In the genomic region with DNA sequence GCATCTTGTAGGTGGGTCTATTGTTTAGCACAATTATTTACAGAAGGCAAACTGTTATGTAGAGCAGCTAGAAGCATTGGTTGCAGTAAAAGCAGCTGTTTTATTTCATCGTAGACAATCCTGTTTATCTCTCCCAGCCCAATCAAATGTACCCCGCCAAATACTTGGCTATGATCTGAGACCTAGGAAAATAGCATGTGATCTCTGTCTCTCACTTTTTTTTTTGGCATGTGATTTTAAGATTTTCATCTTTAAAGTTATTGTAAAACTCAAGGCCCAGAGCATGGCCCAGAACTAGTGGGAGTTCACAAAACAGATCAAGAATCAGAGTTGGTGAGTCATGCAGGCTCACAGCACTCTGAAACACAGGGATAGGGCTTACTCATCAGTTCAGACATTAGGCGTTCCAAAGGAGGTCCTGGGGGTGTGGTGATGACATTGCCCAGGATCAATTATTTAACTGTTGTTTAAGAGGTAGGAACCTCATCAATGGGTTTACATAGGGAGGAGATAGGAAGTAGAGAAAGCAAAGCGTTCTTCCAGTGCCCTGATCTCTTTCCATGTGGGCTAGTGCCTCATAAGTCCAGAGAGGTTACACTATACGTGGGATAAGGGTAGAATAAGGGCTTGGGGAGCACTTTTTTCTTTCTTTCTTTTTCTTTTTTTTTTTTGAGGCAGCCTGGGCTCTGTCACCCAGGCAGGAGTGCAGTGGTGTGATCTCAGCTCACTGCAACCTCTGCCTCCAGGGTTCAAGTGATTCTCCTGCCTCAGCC, we compare ENCODE assay signal across 9 cellular contexts. TPM values are rescaled to one million over a fixed set of nuclear protein-coding genes. Genes with fewer than 3 reads are reported as not detected.
DNase-seq lines count a peak whose midpoint lies in the region; ATAC-seq, FAIRE-seq and TF ChIP-seq lines count a peak whose summit lies in the region.
"Had no signal": no experiment of that assay in that cellular context is flagged by ENCODE, and none has a peak within 500 bp of the region (broad histone marks: within the 10 kb centered on the region; RNA-seq: fewer than 3 reads in every experiment).

No MANE protein-coding gene starts in this region.

- TF ChIP-seq EP300 in HepG2 (IDR thresholded peaks at IDR 0.05; ENCODE audit: low read depth in 2 of 2, low read length in 2 of 2) (no peak), HepG2 (CRISPR knock-in tag; IDR thresholded peaks at IDR 0.05; ENCODE audit: borderline replicate concordance) (no peak)

- intact Hi-C loops in MCF 10A (cut with micrococcal nuclease) (loop anchor here (5.0 kb wide), 1 partner anchor 34 kb away; no protein-coding TSS in a partner anchor), HepG2 (cut with micrococcal nuclease; ENCODE audit: unreplicated experiment) (loop anchor here (10.0 kb wide), 1 partner anchor 86 kb away; no protein-coding TSS in a partner anchor), vagina (cut with DNase I) (no loop called here)

- in situ Hi-C loops in HepG2 (cut with HindIII; ENCODE audit: extremely low pct_ligation_motif_present, low pct_unique_long_range_greater_than_20kb) = loop anchor here (5.0 kb wide), 1 partner anchor 229 kb away; no protein-coding TSS in a partner anchor

- CTCF ChIA-PET in MCF 10A (lab: Yijun Ruan, JAX) (interaction anchor here (0.5 to 3.1 kb wide), 45 partner anchors 9 to 546 kb away, joined by 3 to 94 read pairs (median 4); partner anchors contain the start of gene SFT2D2), HepG2 (lab: Yijun Ruan, JAX; ENCODE audit: low intra/inter-chr PET ratio, low total read pairs) (interaction anchor here (1.3 kb wide), 1 partner anchor 228 kb away, joined by 3 read pairs; no protein-coding TSS in a partner anchor)

- TF ChIP-seq RAD21 in HepG2 (CRISPR knock-in tag; IDR thresholded peaks at IDR 0.05) = no peak

- H3K9me3 ChIP-seq in HepG2 (ENCODE audit: low read length) (no peaks in the 10 kb centered on the region), vagina (no peaks in the 10 kb centered on the region)

- H3K36me3 ChIP-seq in HepG2 (replicated peaks in 1 of 2; ENCODE audit: control insufficient read depth in 1 of 2, insufficient read depth in 2 of 2, low read length in 2 of 2) = no peaks in the 10 kb centered on the region
- H3K36me3 ChIP-seq in vagina = no peaks in the 10 kb centered on the region

- FAIRE-seq in HepG2 (lab: Jason Lieb, UNC) = no peak

- H4K20me1 ChIP-seq in HepG2 (ENCODE audit: insufficient read depth, low read length) = no peaks in the 10 kb centered on the region

- peaks cover 6% of the 10 kb centered on the region for H3K36me3 Mint-ChIP-seq in MCF 10A (ENCODE audit: insufficient read depth, unreplicated experiment)

- H3K4me3 ChIP-seq in HepG2 (replicated peaks in 1 of 3; ENCODE audit: insufficient read depth in 1 of 3, low read depth in 2 of 3, low read length in 3 of 3) = no peak overlapping the region
- no peak overlapping the region for H3K4me3 ChIP-seq in vagina
- H3K4me3 ChIP-seq: dorsolateral prefrontal cortex had no signal

- H3K4me2 ChIP-seq in HepG2 (ENCODE audit: low read depth, low read length) = no peak overlapping the region

- BruUV-seq in MCF 10A (replicated peaks; lab: Mats Ljungman, UMichigan) = no TSS peak
- no TSS peak for BruUV-seq in HepG2 (replicated peaks; lab: Mats Ljungman, UMichigan)

- TF ChIP-seq POLR2A in HepG2 (IDR thresholded peaks at IDR 0.05; ENCODE audit: insufficient read depth in 1 of 2, low read depth in 2 of 2, low read length in 2 of 2) (no peak), vagina (IDR thresholded peaks at IDR 0.05) (no peak)

- H2AFZ ChIP-seq in HepG2 (ENCODE audit: low read length) = no peak overlapping the region

- H3K4me3 Mint-ChIP-seq in MCF 10A (ENCODE audit: unreplicated experiment) = no peak overlapping the region

- H3K27ac ChIP-seq in HepG2 (ENCODE audit: extremely low read length, insufficient read depth, low read length) (no peak overlapping the region), vagina (peak overlapping the region; percentile 63)

- TF ChIP-seq CTCF in MCF 10A (IDR thresholded peaks at IDR 0.05; ENCODE audit: unreplicated experiment) (no peak), HepG2 (CRISPR knock-in tag; IDR thresholded peaks at IDR 0.05) (no peak), vagina (IDR thresholded peaks at IDR 0.05) (no peak)

- H3K27me3 ChIP-seq in HepG2 (ENCODE audit: control insufficient read depth in 1 of 2, insufficient read depth in 2 of 2, low read length in 2 of 2) (no peaks in the 10 kb centered on the region), vagina (no peaks in the 10 kb centered on the region)
- H3K27me3 ChIP-seq: dorsolateral prefrontal cortex had no signal

- H3K4me1 ChIP-seq in HepG2 (ENCODE audit: insufficient read depth, low read length) (0 out of 2 replicates have a peak, but pooled peaks cover 6% of the 10 kb centered on the region), vagina (no peaks in the 10 kb centered on the region)

- peak overlapping the region; percentile 29 for H3K27ac Mint-ChIP-seq in MCF 10A (ENCODE audit: low read depth, unreplicated experiment)

- no peaks in the 10 kb centered on the region for H3K27me3 Mint-ChIP-seq in MCF 10A (ENCODE audit: insufficient read depth, unreplicated experiment)

- peaks cover 13% of the 10 kb centered on the region for H3K4me1 Mint-ChIP-seq in MCF 10A (ENCODE audit: insufficient read depth, unreplicated experiment)

- whole genome bisulfite sequencing in HepG2 (ENCODE audit: low lambda C conversion rate) = 34% methylated on average over 5 of the region's 5 CpGs

- POLR2A ChIA-PET in MCF 10A (lab: Yijun Ruan, JAX) (interaction anchor here (0.6 to 3.1 kb wide), 9 partner anchors 16 to 1190 kb away, joined by 3 to 17 read pairs (median 4); partner anchors contain the start of gene SFT2D2), HepG2 (lab: Yijun Ruan, JAX) (no interaction called here)

- ATAC-seq in HepG2 (peak; percentile 82), HG02678 (IDR thresholded peaks at IDR 0.05; ENCODE audit: unreplicated experiment) (no peak)

- peaks cover 11% of the 10 kb centered on the region for H3K9me3 Mint-ChIP-seq in MCF 10A (ENCODE audit: unreplicated experiment)

- no peak overlapping the region for H3K9ac ChIP-seq in HepG2 (ENCODE audit: insufficient read depth, low read depth, low read length)

- DNase-seq in stimulated activated CD4-positive, alpha-beta T cell treated with anti-CD3 and anti-CD28 coated beads, Interleukin-4, amount 100 ng/mL, for 24 hours = peak; percentile 20
- DNase-seq in stimulated activated CD4-positive, alpha-beta T cell treated with anti-CD3 and anti-CD28 coated beads, Interleukin-2, amount 100 ng/mL, for 48 hours = no peak
- peak; percentile 90 for DNase-seq in MCF 10A (ENCODE audit: unreplicated experiment)
- peak; percentile 23 for DNase-seq in HepG2 (ENCODE audit: low spot score)
- DNase-seq in vagina (ENCODE audit: extremely low spot score in 2 of 2) = no peak
- no peak for DNase-seq in NAMALWA (ENCODE audit: low spot score)
- DNase-seq in NCI-H345 (lab: John Stamatoyannopoulos, UW) = no peak

- H3K79me2 ChIP-seq in HepG2 (ENCODE audit: insufficient read depth, low read length) = no peaks in the 10 kb centered on the region

TF ChIP-seq in HepG2, 621 proteins besides CTCF, POLR2A, EP300 and RAD21 (continues in another document):
- peak; percentile 51; the same call in 1 of the 2 replicates for TF ChIP-seq ZNF652 (CRISPR knock-in tag; IDR thresholded peaks at IDR 0.05; ENCODE audit: borderline replicate concordance, low read depth)

RNA-seq across cellular contexts. Expression of gene TBX19, which starts 40.3 kb away (rescaled TPM):
- total RNA-seq in MCF 10A (2022) (1.6 and 2.4 TPM in 2 replicates), HepG2 (2016; rRNA removed; fragmentation: Illumina TruSeq; extraction: Trizol) (0.18 and 0.31 TPM in 2 replicates), vagina (3.9 TPM)
- 0.30 and 0.44 TPM in 2 replicates for total RNA-seq in HepG2 (2016; cell fraction: cytosol; rRNA removed; fragmentation: Illumina TruSeq; extraction: Trizol; ENCODE audit: low read depth)
- total RNA-seq in HepG2 (2016; cell fraction: insoluble cytoplasmic fraction; rRNA removed; fragmentation: Illumina TruSeq; extraction: Trizol) = 0.17 and 0.22 TPM in 2 replicates
- 0.19 and 0.24 TPM in 2 replicates for total RNA-seq in HepG2 (2016; cell fraction: membrane; rRNA removed; fragmentation: Illumina TruSeq; extraction: Trizol)
- total RNA-seq in HepG2 (2016; cell fraction: nucleus; rRNA removed; fragmentation: Illumina TruSeq; extraction: Trizol) = 0.44 and 0.71 TPM in 2 replicates
- polyA plus RNA-seq in HepG2 (2011; rRNA removed) = 1.3 and 1.4 TPM in 2 replicates
- 0.81 and 1.0 TPM in 2 replicates for polyA plus RNA-seq in HepG2 (2011; cell fraction: cytosol; rRNA removed)
- 2.5 and 2.7 TPM in 2 replicates for polyA plus RNA-seq in HepG2 (2011; cell fraction: nucleus; rRNA removed)
- polyA plus RNA-seq in HepG2 (2012) = 0.99 and 1.1 TPM in 2 replicates
- polyA plus RNA-seq in HepG2 (2016; cell fraction: cytosol; fragmentation: Illumina TruSeq; extraction: Trizol; ENCODE audit: low read depth) = 0.06 and 0.09 TPM in 2 replicates
- 0.24 and 0.43 TPM in 2 replicates for polyA plus RNA-seq in HepG2 (2016; cell fraction: insoluble cytoplasmic fraction; fragmentation: Illumina TruSeq; extraction: Trizol; ENCODE audit: low read depth)
- polyA plus RNA-seq in HepG2 (2016; cell fraction: membrane; fragmentation: Illumina TruSeq; extraction: Trizol; ENCODE audit: low read depth) = 0.18 and 0.35 TPM in 2 replicates
- 1.3 TPM in 2 replicates for polyA plus RNA-seq in HepG2 (2016; cell fraction: nucleus; fragmentation: Illumina TruSeq; extraction: Trizol; ENCODE audit: insufficient read depth, low read depth)
- polyA minus RNA-seq in HepG2 (2011; rRNA and poly(A)+ RNA removed; ENCODE audit: low replicate concordance) = 0.51 and 0.80 TPM in 2 replicates
- not detected in 2 replicates for polyA minus RNA-seq in HepG2 (2011; cell fraction: cytosol; rRNA and poly(A)+ RNA removed)
- polyA minus RNA-seq in HepG2 (2011; cell fraction: nucleus; rRNA and poly(A)+ RNA removed) = 0.90 and 1.5 TPM in 2 replicates

Comparison
In these comparisons a context has a peak if more than half of its experiments do, and no peak if none do; other contexts are left out.
1. DNase-seq: peak in stimulated activated CD4-positive, alpha-beta T cell treated with anti-CD3 and anti-CD28 coated beads, Interleukin-4, amount 100 ng/mL, for 24 hours (single experiment), MCF 10A (single experiment) and HepG2 (single experiment); none in stimulated activated CD4-positive, alpha-beta T cell treated with anti-CD3 and anti-CD28 coated beads, Interleukin-2, amount 100 ng/mL, for 48 hours (0 of 2), vagina (0 of 2), NAMALWA (single experiment) and NCI-H345 (single experiment).